10 cellular contexts compared by ENCODE assay signal in genomic region chr3:48926425-48927392, GRCh38. TPM values are rescaled to one million over a fixed set of nuclear protein-coding genes. Genes with fewer than 3 reads are reported as not detected.
DNase-seq lines count a peak whose midpoint lies in the region; ATAC-seq, FAIRE-seq and TF ChIP-seq lines count a peak whose summit lies in the region.
"Had no signal": no experiment of that assay in that cellular context is flagged by ENCODE, and none has a peak within 500 bp of the region (broad histone marks: within the 10 kb centered on the region; RNA-seq: fewer than 3 reads in every experiment).

No MANE protein-coding gene starts in this region.

- no peaks in the 10 kb centered on the region for H3K9me2 ChIP-seq in OCI-LY7 (ENCODE audit: insufficient read depth, low read length)

- RAD21 ChIA-PET in GM12878 (lab: Charles Lee; ENCODE audit: unreplicated experiment), result no interaction called here

- peak overlapping the region; percentile 3 for H3K4me3 Mint-ChIP-seq in HFFc6

- H3K27me3 Mint-ChIP-seq in HFFc6 (ENCODE audit: insufficient read depth), result no peaks in the 10 kb centered on the region; the same call in none of the 2 replicates

- H3K4me1 ChIP-seq in ACC112 (ENCODE audit: control insufficient read depth, insufficient read depth, low read length, unreplicated experiment), result peaks cover 46% of the 10 kb centered on the region
- H3K4me1 ChIP-seq in GM12878 (ENCODE audit: control insufficient read depth, insufficient read depth, low read length), result peaks cover 30% of the 10 kb centered on the region
- H3K4me1 ChIP-seq in liver (ENCODE audit: control insufficient read depth in 4 of 4, insufficient read depth in 4 of 4, low read length in 3 of 4), result peaks cover 5 to 30% (median 24%) of the 10 kb centered on the region in 4 donors
- peaks cover 36% of the 10 kb centered on the region for H3K4me1 ChIP-seq in OCI-LY7 (ENCODE audit: insufficient read depth, low read length, poor library complexity, severe bottlenecking)

- BruUV-seq in GM12878 (replicated peaks; lab: Mats Ljungman, UMichigan), result no TSS peak
- no TSS peak for BruUV-seq in OCI-LY7 (replicated peaks; lab: Mats Ljungman, UMichigan)

- CTCF ChIA-PET in GM12878 (lab: Yijun Ruan, JAX) (interaction anchor here (2.3 to 4.0 kb wide), 2 partner anchors 26 to 81 kb away, joined by 5 to 18 read pairs; partner anchors contain the start of gene WDR6), OCI-LY7 (lab: Charles Lee; ENCODE audit: unreplicated experiment) (no interaction called here)

- peaks cover 17% of the 10 kb centered on the region; the same call in 1 of the 2 replicates for H3K36me3 ChIP-seq in ACC112 (ENCODE audit: insufficient read depth, low read length)
- H3K36me3 ChIP-seq in GM12878 (ENCODE audit: control insufficient read depth in 2 of 2, insufficient read depth in 2 of 2, low read length in 1 of 2), result peaks cover 1 to 29% of the 10 kb centered on the region in 2 experiments; a peak in 2 of 4 replicates
- H3K36me3 ChIP-seq in liver (ENCODE audit: control insufficient read depth in 4 of 4, insufficient read depth in 3 of 4, low read depth in 1 of 4, low read length in 3 of 4), result peaks cover 0 to 19% (median 10%) of the 10 kb centered on the region in 4 donors
- H3K36me3 ChIP-seq in OCI-LY7 (ENCODE audit: insufficient read depth, low read length), result peaks cover 98% of the 10 kb centered on the region

- TF ChIP-seq CTCF in HFFc6 (IDR thresholded peaks at IDR 0.05) (no peak), GM12878 (IDR thresholded peaks at IDR 0.05 in 2 of 3, conservative IDR thresholded peaks at IDR 0.05 in 1 of 3; ENCODE audit: control insufficient read depth in 2 of 3, extremely low read depth in 1 of 3, insufficient read depth in 1 of 3, low read depth in 3 of 3, low read length in 3 of 3) (no peak), liver (IDR thresholded peaks at IDR 0.05; ENCODE audit: low read depth, low read length, missing input control) (no peak), OCI-LY7 (conservative IDR thresholded peaks at IDR 0.05; ENCODE audit: low read length) (no peak)

- H3K27me3 ChIP-seq in ACC112 (ENCODE audit: insufficient read depth, low read length) (no peaks in the 10 kb centered on the region), GM12878 (replicated peaks in 1 of 2; ENCODE audit: control insufficient read depth in 2 of 2, insufficient read depth in 2 of 2, low read length in 1 of 2) (no peaks in the 10 kb centered on the region), liver (ENCODE audit: control insufficient read depth in 4 of 4, insufficient read depth in 4 of 4, low read length in 3 of 4) (no peaks in the 10 kb centered on the region)

- TF ChIP-seq RAD21 in GM12878 (IDR thresholded peaks at IDR 0.05; ENCODE audit: insufficient read depth, low read depth, low read length) (no peak), liver (IDR thresholded peaks at IDR 0.05) (no peak)

- H3K4me2 ChIP-seq in GM12878 (ENCODE audit: control insufficient read depth, insufficient read depth) (peak overlapping the region; percentile 74), OCI-LY7 (ENCODE audit: low read length) (no peak overlapping the region)

- SMC1A ChIA-PET in GM12878 (lab: Charles Lee; ENCODE audit: uncharacterized antibody, unreplicated experiment), result interaction anchor here (1.0 to 1.6 kb wide), 4 partner anchors 10 to 34 kb away, joined by 3 to 5 read pairs (median 4); no protein-coding TSS in a partner anchor

- H3K4me3 ChIP-seq in ACC112 (ENCODE audit: low read depth, low read length) (no peak overlapping the region), GM12878 (no peak overlapping the region; the same call in 1 of the 2 replicates), liver (ENCODE audit: low read depth in 1 of 3, low read length in 3 of 3) (no peak overlapping the region), OCI-LY7 (ENCODE audit: low read depth, low read length, poor library complexity, severe bottlenecking) (no peak overlapping the region)

- ATAC-seq in GM12878 (peak; percentile 60), HG03460 (IDR thresholded peaks at IDR 0.05; ENCODE audit: unreplicated experiment) (no peak)

- TF ChIP-seq POLR2A in GM12878 (IDR thresholded peaks at IDR 0.05; ENCODE audit: low read depth, low read length), result no peak

- intact Hi-C loops in GM12878 (cut with micrococcal nuclease; ENCODE audit: unreplicated experiment) (no loop called here), OCI-LY7 (cut with micrococcal nuclease; ENCODE audit: unreplicated experiment) (no loop called here)

- DNase-seq in HFFc6 (no peak), GM12878 (ENCODE audit: low read depth, low spot score) (no peak), NCI-H1930 (lab: John Stamatoyannopoulos, UW) (no peak), SW 1271 (lab: John Stamatoyannopoulos, UW) (no peak), OCI-LY7 (ENCODE audit: low spot score) (no peak)
- DNase-seq: DMS153, NCI-H1417 treated with DMSO at 0.1 percent for 48 hours had no signal

- H3K9me3 ChIP-seq in GM12878 (replicated peaks; ENCODE audit: control insufficient read depth, insufficient read depth, low read length), result no peaks in the 10 kb centered on the region
- H3K9me3 ChIP-seq in liver (ENCODE audit: control insufficient read depth in 4 of 4, low read length in 3 of 4), result no peaks in the 10 kb centered on the region
- no peaks in the 10 kb centered on the region for H3K9me3 ChIP-seq in OCI-LY7 (ENCODE audit: low read length)

- peak overlapping the region; percentile 77 for H3K27ac Mint-ChIP-seq in HFFc6

- H3K4me1 Mint-ChIP-seq in HFFc6 (ENCODE audit: low read depth), result peaks cover 49% of the 10 kb centered on the region

- H3K36me3 Mint-ChIP-seq in HFFc6 (ENCODE audit: low read depth), result peaks cover 40% of the 10 kb centered on the region

- no peaks in the 10 kb centered on the region for H3K9me3 Mint-ChIP-seq in HFFc6

- WGBS in GM12878 (ENCODE audit: insufficient coverage, insufficient replicate concordance, low lambda C conversion rate, missing lambda C conversion rate), result 46% methylated on average over 11 of the region's 11 CpGs
- WGBS in liver, result 54% methylated on average over 11 of the region's 11 CpGs

- H3K27ac ChIP-seq in ACC112 (ENCODE audit: low read depth, low read length), result peak overlapping the region; percentile 24; the same call in 1 of the 2 replicates
- peak overlapping the region; percentile 33 for H3K27ac ChIP-seq in GM12878 (ENCODE audit: control insufficient read depth, insufficient read depth)
- peak overlapping the region in 1 of 2 donors; percentile 1 for H3K27ac ChIP-seq in liver (ENCODE audit: low read depth in 1 of 2, low read length in 2 of 2)
- no peak overlapping the region for H3K27ac ChIP-seq in OCI-LY7 (ENCODE audit: low read depth, low read length, poor library complexity, severe bottlenecking)

- POLR2A ChIA-PET in GM12878 (lab: Charles Lee), result interaction anchor here (0.8 to 1.5 kb wide), 3 partner anchors 8 to 13 kb away, joined by 3 to 4 read pairs (median 3); partner anchors contain the start of gene ARIH2
- POLR2A ChIA-PET in OCI-LY7 (lab: Charles Lee), result no interaction called here

- H2AFZ ChIP-seq in ACC112 (ENCODE audit: low read length, unreplicated experiment) (no peak overlapping the region), GM12878 (ENCODE audit: control insufficient read depth, low read depth, low read length) (no peak overlapping the region), OCI-LY7 (ENCODE audit: low read length) (no peak overlapping the region)

- TF ChIP-seq EP300 in GM12878 (IDR thresholded peaks at IDR 0.05; ENCODE audit: borderline replicate concordance in 1 of 2, control insufficient read depth in 1 of 2, low read depth in 2 of 2, low read length in 2 of 2), result no peak

- in situ Hi-C loops in GM12878 (cut with MboI), result no loop called here

- H3K79me2 ChIP-seq in ACC112 (ENCODE audit: control insufficient read depth, insufficient read depth, low read length, unreplicated experiment) (peaks cover 67% of the 10 kb centered on the region), GM12878 (ENCODE audit: control insufficient read depth, insufficient read depth, low read length) (peaks cover 61% of the 10 kb centered on the region), OCI-LY7 (ENCODE audit: insufficient read depth, low read depth, low read length) (peaks cover 94% of the 10 kb centered on the region)

- H4K20me1 ChIP-seq in GM12878 (ENCODE audit: control insufficient read depth, insufficient read depth) (no peaks in the 10 kb centered on the region; the same call in none of the 2 replicates), OCI-LY7 (ENCODE audit: insufficient read depth, low read length) (peaks cover 16% of the 10 kb centered on the region)

- 0 out of 2 replicates have a peak overlapping the region, but pooled peaks have one; percentile 27 for H3K9ac ChIP-seq in GM12878 (ENCODE audit: control insufficient read depth, insufficient read depth, low read length)
- H3K9ac ChIP-seq in liver (ENCODE audit: low read depth in 1 of 2, low read length in 2 of 2), result no peak overlapping the region

- FAIRE-seq in GM12878 (lab: Jason Lieb, UNC), result no peak

RNA-seq across cellular contexts. Expression of gene ARIH2, which starts 8.1 kb away (rescaled TPM):
- total RNA-seq in HFFc6 (2021; fragmentation: NEBNext Ultra II Directional; extraction: Animal tissue kit (Norgen Biotek cat#: 25700)), result 10 to 100 TPM; 60.0 to 71.6 (median 68.3) TPM
- total RNA-seq in GM12878 (2013; cell fraction: nucleolus; rRNA removed), result 128 and 140 TPM in 2 replicates
- 74.7 and 77.4 TPM in 2 replicates for total RNA-seq in GM12878 (2014; rRNA removed)
- total RNA-seq in GM12878 (2014; rRNA removed; fragmentation: Illumina TruSeq; extraction: Trizol), result 63.6 and 67.1 TPM in 2 replicates
- 58.7 and 61.8 TPM in 2 replicates for total RNA-seq in GM12878 (2021)
- polyA plus RNA-seq in GM12878 (2011; ENCODE audit: low read depth), result 30.9 TPM
- 59.7 and 74.0 TPM in 2 replicates for polyA plus RNA-seq in GM12878 (2011; rRNA removed)
- polyA plus RNA-seq in GM12878 (2011; cell fraction: cytosol; rRNA removed), result 67.2 and 70.7 TPM in 2 replicates
- polyA plus RNA-seq in GM12878 (2011; cell fraction: nucleus; rRNA removed), result 67.3 and 73.8 TPM in 2 replicates
- polyA plus RNA-seq in GM12878 (2012), result 32.0 and 43.5 TPM in 2 replicates
- polyA plus RNA-seq in GM12878 (2014; fragmentation: Illumina TruSeq; extraction: Trizol), result 50.5 and 60.2 TPM in 2 replicates
- 10 to 100 TPM; 18.7 to 22.2 TPM for polyA plus RNA-seq in GM12878 (2014; fragmentation: Nextera tagmentation; extraction: Ambion mirVana)
- 56.8 and 58.5 TPM in 2 replicates for polyA plus RNA-seq in GM12878 (2014; rRNA removed)
- polyA plus RNA-seq in GM12878 (2016; fragmentation: Nextera tagmentation; extraction: Ambion mirVana), result 10 to 100 TPM; 70.1 to 74.4 TPM
- polyA minus RNA-seq in GM12878 (2011; rRNA and poly(A)+ RNA removed), result 83.8 and 86.3 TPM in 2 replicates
- 24.6 and 41.0 TPM in 2 replicates for polyA minus RNA-seq in GM12878 (2011; cell fraction: cytosol; rRNA and poly(A)+ RNA removed)
- polyA minus RNA-seq in GM12878 (2011; cell fraction: nucleus; rRNA and poly(A)+ RNA removed), result 28.0 and 56.9 TPM in 2 replicates
- total RNA-seq in liver, result 10 to 100 TPM; 36.2 to 63.5 TPM
- 10 to 100 TPM; 24.8 to 25.9 TPM for polyA plus RNA-seq in liver
- total RNA-seq in OCI-LY7 (2014; rRNA removed; shearing (Covaris generic)), result 121 and 124 TPM in 2 replicates
- 113 and 131 TPM in 2 replicates for total RNA-seq in OCI-LY7 (2022)

RNA-seq across cellular contexts. Expression of gene SLC25A20, which starts 28.0 kb away (rescaled TPM):
- 10 to 100 TPM; 20.4 to 25.2 (median 22.0) TPM for total RNA-seq in HFFc6 (2021; fragmentation: NEBNext Ultra II Directional; extraction: Animal tissue kit (Norgen Biotek cat#: 25700))
- 10.9 and 13.8 TPM in 2 replicates for total RNA-seq in GM12878 (2013; cell fraction: nucleolus; rRNA removed)
- total RNA-seq in GM12878 (2014; rRNA removed), result 22.4 and 22.9 TPM in 2 replicates
- total RNA-seq in GM12878 (2014; rRNA removed; fragmentation: Illumina TruSeq; extraction: Trizol), result 20.7 and 24.2 TPM in 2 replicates
- 12.9 and 14.5 TPM in 2 replicates for total RNA-seq in GM12878 (2021)
- polyA plus RNA-seq in GM12878 (2011; ENCODE audit: low read depth), result 16.1 TPM
- polyA plus RNA-seq in GM12878 (2011; rRNA removed), result 26.2 and 31.5 TPM in 2 replicates
- 15.0 and 18.6 TPM in 2 replicates for polyA plus RNA-seq in GM12878 (2011; cell fraction: cytosol; rRNA removed)
- polyA plus RNA-seq in GM12878 (2011; cell fraction: nucleus; rRNA removed), result 16.0 and 16.8 TPM in 2 replicates
- polyA plus RNA-seq in GM12878 (2012), result 13.6 and 19.1 TPM in 2 replicates
- 21.9 and 24.0 TPM in 2 replicates for polyA plus RNA-seq in GM12878 (2014; fragmentation: Illumina TruSeq; extraction: Trizol)
- 10 to 100 TPM; 14.4 to 18.7 TPM for polyA plus RNA-seq in GM12878 (2014; fragmentation: Nextera tagmentation; extraction: Ambion mirVana)
- 18.5 TPM in 2 replicates for polyA plus RNA-seq in GM12878 (2014; rRNA removed)
- 10 to 100 TPM; 31.5 to 38.6 TPM for polyA plus RNA-seq in GM12878 (2016; fragmentation: Nextera tagmentation; extraction: Ambion mirVana)
- 10.4 and 16.0 TPM in 2 replicates for polyA minus RNA-seq in GM12878 (2011; rRNA and poly(A)+ RNA removed)
- 2.5 and 3.1 TPM in 2 replicates for polyA minus RNA-seq in GM12878 (2011; cell fraction: cytosol; rRNA and poly(A)+ RNA removed)
- 2.4 and 3.8 TPM in 2 replicates for polyA minus RNA-seq in GM12878 (2011; cell fraction: nucleus; rRNA and poly(A)+ RNA removed)
- 100 to 1,000 TPM in 1 of 2 donors, 10 to 100 TPM in 1; 36.9 to 223 TPM for total RNA-seq in liver
- 100 to 1,000 TPM in 1 of 2 donors, 10 to 100 TPM in 1; 55.9 to 117 TPM for polyA plus RNA-seq in liver
- total RNA-seq in OCI-LY7 (2014; rRNA removed; shearing (Covaris generic)), result 20.9 and 21.3 TPM in 2 replicates
- 19.1 and 20.1 TPM in 2 replicates for total RNA-seq in OCI-LY7 (2022)
